8 cellular contexts compared by ENCODE assay signal in the genomic region with DNA sequence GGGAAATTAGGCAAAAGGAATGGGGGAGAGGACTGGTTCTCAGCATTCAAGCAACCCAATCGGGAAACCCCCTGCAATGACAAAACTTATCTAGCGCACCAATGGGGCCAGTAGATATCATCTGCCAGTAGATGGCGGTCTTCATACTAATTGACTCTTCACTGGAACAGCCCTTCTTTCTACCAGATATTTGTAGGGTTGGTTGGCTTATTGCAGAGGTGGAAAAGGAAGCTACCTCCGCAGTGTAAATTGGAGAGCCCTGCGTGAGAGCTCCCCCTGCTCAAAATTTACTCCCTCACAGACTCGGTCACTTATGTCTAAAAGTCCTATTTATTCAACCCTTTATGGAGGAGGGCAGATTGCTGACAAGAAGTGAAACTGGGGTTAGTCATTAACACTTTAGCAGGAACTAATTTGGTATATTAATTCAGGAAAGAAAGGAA.
DNase-seq lines count a peak whose midpoint lies in the region; ATAC-seq, FAIRE-seq and TF ChIP-seq lines count a peak whose summit lies in the region.

No MANE protein-coding gene starts in this region.

- DNase-seq in GM12891 (ENCODE audit: insufficient read length, low spot score) (peak; percentile 59), HAP-1 (ENCODE audit: low spot score in 2 of 2) (peak; percentile 31), LNCaP clone FGC (ENCODE audit: low read depth) (no peak), WTC11 (ENCODE audit: low spot score) (peak; percentile 54), cerebellar cortex (ENCODE audit: low spot score) (peak; percentile 59), lung microvascular endothelial cell (ENCODE audit: low read depth in 2 of 2) (peak; percentile 84 to 85), SK-N-DZ (ENCODE audit: low spot score) (no peak)
- peak; percentile 62 for DNase-seq in stimulated activated naive CD8-positive, alpha-beta T cell treated with anti-CD3 and anti-CD28 coated beads, Interleukin-15, Interleukin-2, amounts not matched to agents 100 U/mL and 50 U/mL, for 24 hours

- peaks cover 7% of the 10 kb centered on the region for H3K27me3 Mint-ChIP-seq in WTC11 (ENCODE audit: low read depth)

- H3K4me3 Mint-ChIP-seq in WTC11 = no peak overlapping the region

- no peak overlapping the region for H3K27ac Mint-ChIP-seq in WTC11

- H3K9me3 Mint-ChIP-seq in WTC11 = no peaks in the 10 kb centered on the region

- no peak overlapping the region for H3K4me3 ChIP-seq in HAP-1
- no peak overlapping the region for H3K4me3 ChIP-seq in LNCaP clone FGC (ENCODE audit: low read depth, low read length)

- POLR2A ChIA-PET in WTC11 (lab: Charles Lee) = interaction anchor here (1.0 kb wide), 2 partner anchors 9 to 164 kb away, joined by 3 read pairs; no protein-coding TSS in a partner anchor

- H3K4me1 ChIP-seq in HAP-1 = no peaks in the 10 kb centered on the region

- FAIRE-seq in GM12891 (lab: Jason Lieb, UNC) = peak; percentile 94

- peak; percentile 53 for TF ChIP-seq CTCF in LNCaP clone FGC (IDR thresholded peaks at IDR 0.05; ENCODE audit: control insufficient read depth, extremely low read depth, insufficient read depth)
- peak; percentile 49 for TF ChIP-seq CTCF in WTC11 (IDR thresholded peaks at IDR 0.05)

- CTCF ChIA-PET in WTC11 (lab: Charles Lee) = interaction anchor here (0.5 to 2.7 kb wide), 40 partner anchors 8 to 234 kb away, joined by 3 to 33 read pairs (median 4); partner anchors contain the start of genes CCND2 and PARP11

- H3K27me3 ChIP-seq in HAP-1 (ENCODE audit: low read depth) = no peaks in the 10 kb centered on the region

- ATAC-seq in WTC11 = peak; percentile 89
- ATAC-seq in stimulated activated naive CD8-positive, alpha-beta T cell treated with anti-CD3 and anti-CD28 coated beads, Interleukin-15, Interleukin-2, amounts not matched to agents 100 U/mL and 50 U/mL, for 24 hours = peak; percentile 94

- no peaks in the 10 kb centered on the region for H3K36me3 Mint-ChIP-seq in WTC11

- no peaks in the 10 kb centered on the region for H3K36me3 ChIP-seq in HAP-1 (replicated peaks)

- in situ Hi-C loops in HAP-1 (cut with MboI; ENCODE audit: low sequenced_read_pairs) = no loop called here

- no peak for TF ChIP-seq POLR2A in GM12891 (IDR thresholded peaks at IDR 0.05; ENCODE audit: low read depth, low read length)

- H3K9me3 ChIP-seq in HAP-1 = no peaks in the 10 kb centered on the region

- H3K4me1 Mint-ChIP-seq in WTC11 = peaks cover 20% of the 10 kb centered on the region

TF ChIP-seq in GM12891, 5 proteins besides CTCF, POLR2A, EP300 and RAD21:
- no peak for TF ChIP-seq PAX5 (IDR thresholded peaks at IDR 0.05; ENCODE audit: insufficient read depth, low read length, severe bottlenecking)
- no peak for TF ChIP-seq POLR2AphosphoS5 (IDR thresholded peaks at IDR 0.05; ENCODE audit: low read depth, low read length)
- TF ChIP-seq TAF1 (IDR thresholded peaks at IDR 0.05; ENCODE audit: low read depth, low read length) = no peak
- TF ChIP-seq SPI1 (IDR thresholded peaks at IDR 0.05; ENCODE audit: low read depth, low read length) = no peak
- no peak for TF ChIP-seq POU2F2 (IDR thresholded peaks at IDR 0.05; ENCODE audit: low read depth, low read length)

TF ChIP-seq in WTC11, 78 proteins besides CTCF, POLR2A, EP300 and RAD21 (continues in another document):
- TF ChIP-seq TP53 (CRISPR knock-in tag; IDR thresholded peaks at IDR 0.05) = no peak
- no peak for TF ChIP-seq ZNF423 (CRISPR knock-in tag; IDR thresholded peaks at IDR 0.05)
- TF ChIP-seq ZBTB21 (CRISPR knock-in tag; IDR thresholded peaks at IDR 0.05; ENCODE audit: borderline replicate concordance) = no peak
- TF ChIP-seq, protein P1, sequence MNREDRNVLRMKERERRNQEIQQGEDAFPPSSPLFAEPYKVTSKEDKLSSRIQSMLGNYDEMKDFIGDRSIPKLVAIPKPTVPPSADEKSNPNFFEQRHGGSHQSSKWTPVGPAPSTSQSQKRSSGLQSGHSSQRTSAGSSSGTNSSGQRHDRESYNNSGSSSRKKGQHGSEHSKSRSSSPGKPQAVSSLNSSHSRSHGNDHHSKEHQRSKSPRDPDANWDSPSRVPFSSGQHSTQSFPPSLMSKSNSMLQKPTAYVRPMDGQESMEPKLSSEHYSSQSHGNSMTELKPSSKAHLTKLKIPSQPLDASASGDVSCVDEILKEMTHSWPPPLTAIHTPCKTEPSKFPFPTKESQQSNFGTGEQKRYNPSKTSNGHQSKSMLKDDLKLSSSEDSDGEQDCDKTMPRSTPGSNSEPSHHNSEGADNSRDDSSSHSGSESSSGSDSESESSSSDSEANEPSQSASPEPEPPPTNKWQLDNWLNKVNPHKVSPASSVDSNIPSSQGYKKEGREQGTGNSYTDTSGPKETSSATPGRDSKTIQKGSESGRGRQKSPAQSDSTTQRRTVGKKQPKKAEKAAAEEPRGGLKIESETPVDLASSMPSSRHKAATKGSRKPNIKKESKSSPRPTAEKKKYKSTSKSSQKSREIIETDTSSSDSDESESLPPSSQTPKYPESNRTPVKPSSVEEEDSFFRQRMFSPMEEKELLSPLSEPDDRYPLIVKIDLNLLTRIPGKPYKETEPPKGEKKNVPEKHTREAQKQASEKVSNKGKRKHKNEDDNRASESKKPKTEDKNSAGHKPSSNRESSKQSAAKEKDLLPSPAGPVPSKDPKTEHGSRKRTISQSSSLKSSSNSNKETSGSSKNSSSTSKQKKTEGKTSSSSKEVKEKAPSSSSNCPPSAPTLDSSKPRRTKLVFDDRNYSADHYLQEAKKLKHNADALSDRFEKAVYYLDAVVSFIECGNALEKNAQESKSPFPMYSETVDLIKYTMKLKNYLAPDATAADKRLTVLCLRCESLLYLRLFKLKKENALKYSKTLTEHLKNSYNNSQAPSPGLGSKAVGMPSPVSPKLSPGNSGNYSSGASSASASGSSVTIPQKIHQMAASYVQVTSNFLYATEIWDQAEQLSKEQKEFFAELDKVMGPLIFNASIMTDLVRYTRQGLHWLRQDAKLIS (CRISPR knock-in tag; IDR thresholded peaks at IDR 0.05; ENCODE audit: borderline replicate concordance) = no peak
- TF ChIP-seq, protein P2, sequence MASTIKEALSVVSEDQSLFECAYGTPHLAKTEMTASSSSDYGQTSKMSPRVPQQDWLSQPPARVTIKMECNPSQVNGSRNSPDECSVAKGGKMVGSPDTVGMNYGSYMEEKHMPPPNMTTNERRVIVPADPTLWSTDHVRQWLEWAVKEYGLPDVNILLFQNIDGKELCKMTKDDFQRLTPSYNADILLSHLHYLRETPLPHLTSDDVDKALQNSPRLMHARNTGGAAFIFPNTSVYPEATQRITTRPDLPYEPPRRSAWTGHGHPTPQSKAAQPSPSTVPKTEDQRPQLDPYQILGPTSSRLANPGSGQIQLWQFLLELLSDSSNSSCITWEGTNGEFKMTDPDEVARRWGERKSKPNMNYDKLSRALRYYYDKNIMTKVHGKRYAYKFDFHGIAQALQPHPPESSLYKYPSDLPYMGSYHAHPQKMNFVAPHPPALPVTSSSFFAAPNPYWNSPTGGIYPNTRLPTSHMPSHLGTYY (CRISPR knock-in tag; IDR thresholded peaks at IDR 0.05) = no peak
- TF ChIP-seq E2F4 (CRISPR knock-in tag; IDR thresholded peaks at IDR 0.05; ENCODE audit: borderline replicate concordance, low read depth) = no peak
- TF ChIP-seq KAT7 (CRISPR knock-in tag; IDR thresholded peaks at IDR 0.05; ENCODE audit: borderline replicate concordance) = no peak
- no peak for TF ChIP-seq PRDM15 (CRISPR knock-in tag; IDR thresholded peaks at IDR 0.05)
- TF ChIP-seq GRHL2 (CRISPR knock-in tag; IDR thresholded peaks at IDR 0.05; ENCODE audit: insufficient replicate concordance, severe bottlenecking) = no peak
- no peak for TF ChIP-seq SOX15 (CRISPR knock-in tag; IDR thresholded peaks at IDR 0.05)
- TF ChIP-seq TEAD4 (CRISPR knock-in tag; IDR thresholded peaks at IDR 0.05) = no peak

Comparison
In these comparisons a context has a peak if more than half of its experiments do, and no peak if none do; other contexts are left out.
1. DNase-seq: peak in GM12891 (single experiment), HAP-1 (2 of 2), WTC11 (single experiment), cerebellar cortex (single experiment), lung microvascular endothelial cell (2 of 2) and stimulated activated naive CD8-positive, alpha-beta T cell treated with anti-CD3 and anti-CD28 coated beads, Interleukin-15, Interleukin-2, amounts not matched to agents 100 U/mL and 50 U/mL, for 24 hours (single experiment); none in LNCaP clone FGC (single experiment) and SK-N-DZ (single experiment).